1 cellular context compared by ENCODE assay signal in genomic region chr17:35747540-35748017, GRCh38.
TF ChIP-seq lines count a peak whose summit lies in the region.

No MANE protein-coding gene starts in this region.

TF ChIP-seq in K562, 482 proteins besides CTCF, POLR2A, EP300 and RAD21:
- peak; percentile 62 for TF ChIP-seq DEAF1 (CRISPR knock-in tag; IDR thresholded peaks at IDR 0.05)
- TF ChIP-seq STAG1 (CRISPR knock-in tag; IDR thresholded peaks at IDR 0.05; ENCODE audit: borderline replicate concordance) = peak; percentile 90
- peak; percentile 36; the same call in 1 of the 2 replicates for TF ChIP-seq EGR1 (conservative IDR thresholded peaks at IDR 0.05)
- no peak for TF ChIP-seq FOXM1 (IDR thresholded peaks at IDR 0.05; ENCODE audit: low read depth)
- no peak for TF ChIP-seq FOXM1 (CRISPR knock-in tag; IDR thresholded peaks at IDR 0.05; ENCODE audit: low read depth)
- no peak for TF ChIP-seq CREB3L1 (IDR thresholded peaks at IDR 0.05; ENCODE audit: borderline replicate concordance, low read depth)
- peak; percentile 80 for TF ChIP-seq CC2D1A (IDR thresholded peaks at IDR 0.05)
- no peak for TF ChIP-seq L3MBTL2 (IDR thresholded peaks at IDR 0.05)
- TF ChIP-seq RB1 (IDR thresholded peaks at IDR 0.05; ENCODE audit: low read depth) = 0 out of 2 replicates have a peak, but pooled peaks have one; percentile 44
- peak; percentile 88 for TF ChIP-seq SMC3 (conservative IDR thresholded peaks at IDR 0.05; ENCODE audit: insufficient read depth, low read depth, low read length)
- no peak for TF ChIP-seq EHMT2 (IDR thresholded peaks at IDR 0.05)
- peak; percentile 39; the same call in 1 of the 2 replicates for TF ChIP-seq VEZF1 (CRISPR knock-in tag; IDR thresholded peaks at IDR 0.05)
- no peak for TF ChIP-seq ID3 (CRISPR knock-in tag; IDR thresholded peaks at IDR 0.05)
- TF ChIP-seq ID3 (tag; IDR thresholded peaks at IDR 0.05) = no peak
- TF ChIP-seq GABPA (tag; conservative IDR thresholded peaks at IDR 0.05; ENCODE audit: low read depth) = no peak
- TF ChIP-seq CREM (IDR thresholded peaks at IDR 0.05; ENCODE audit: low read depth) = peak; percentile 30; the same call in 1 of the 2 replicates
- no peak for TF ChIP-seq NR4A1 (CRISPR knock-in tag; IDR thresholded peaks at IDR 0.05)
- TF ChIP-seq NR4A1 (tag; IDR thresholded peaks at IDR 0.05) = no peak
- peak; percentile 52; the same call in 1 of the 2 replicates for TF ChIP-seq ARID2 (IDR thresholded peaks at IDR 0.05)
- TF ChIP-seq RCOR1 (IDR thresholded peaks at IDR 0.05; ENCODE audit: borderline replicate concordance in 1 of 2, low read depth in 2 of 2, low read length in 2 of 2) = peak in 1 of 2 experiments; percentile 20; a peak in 1 of 4 replicates
- TF ChIP-seq MGA (IDR thresholded peaks at IDR 0.05) = no peak
TF ChIP-seq in K562: peak in this region for 10.
